Comparison of ENCODE assay signal across 8 cellular contexts in genomic region chr11:10455637-10456487, GRCh38. TPM values are rescaled to one million over a fixed set of nuclear protein-coding genes. Genes with fewer than 3 reads are reported as not detected.
A peak's percentile ranks its signal among the peaks of the same experiment; 100 is the strongest.
DNase-seq lines count a peak whose midpoint lies in the region; ATAC-seq and TF ChIP-seq lines count a peak whose summit lies in the region.

No MANE protein-coding gene starts in this region.

- H3K9ac ChIP-seq in neural progenitor cell (no peak overlapping the region), subcutaneous abdominal adipose tissue (ENCODE audit: low read length in 5 of 5) (peak overlapping the region in 2 of 5 donors; percentile 22 to 28)

- H2AFZ ChIP-seq in neural progenitor cell (replicated peaks), result peak overlapping the region; percentile 60

- DNase-seq in CD4-positive, alpha-beta memory T cell, result peak; percentile 70 to 91 (median 75)
- DNase-seq in NOMO-1 (lab: John Stamatoyannopoulos, UW; ENCODE audit: unreplicated experiment in 2 of 2) (peak; percentile 73 to 84), neural progenitor cell (ENCODE audit: low spot score) (peak; percentile 74)
- DNase-seq in activated CD8-positive, alpha-beta memory T cell treated with anti-CD3 and anti-CD28 coated beads, Interleukin-2, amount 50 U/mL, for 48 hours, result peak; percentile 83

- POLR2A ChIA-PET in CD4-positive, alpha-beta memory T cell (lab: Charles Lee; ENCODE audit: partially characterized antibody), result interaction anchor here (0.7 to 5.8 kb wide), 21 partner anchors 8 to 1921 kb away, joined by 3 to 43 read pairs (median 6); partner anchors contain the start of genes CTR9, EIF4G2, PARVA and RNF141

- peak; percentile 51 for ATAC-seq in GM19328 (IDR thresholded peaks at IDR 0.05; ENCODE audit: unreplicated experiment)
- peak; percentile 44 for ATAC-seq in HG03442 (IDR thresholded peaks at IDR 0.05; ENCODE audit: unreplicated experiment)

- peak overlapping the region; percentile 75 for H3K27ac ChIP-seq in CD4-positive, alpha-beta memory T cell (ENCODE audit: low read depth, low read length)
- H3K27ac ChIP-seq in esophagus (ENCODE audit: low read depth in 2 of 2, low read length in 1 of 2) (peak overlapping the region; percentile 46 to 77), neural progenitor cell (no peak overlapping the region), subcutaneous abdominal adipose tissue (ENCODE audit: low read depth, low read length) (no peak overlapping the region)

- peak overlapping the region; percentile 90 to 96 (median 93) for H3K4me3 Mint-ChIP-seq in CD4-positive, alpha-beta memory T cell
- peak overlapping the region; percentile 68 for H3K4me3 Mint-ChIP-seq in neural progenitor cell

- H3F3A ChIP-seq in neural progenitor cell (ENCODE audit: low read depth), result no peaks in the 10 kb centered on the region

- H3K4me2 ChIP-seq in neural progenitor cell, result peak overlapping the region; percentile 63

- peaks cover 84% of the 10 kb centered on the region for H3K4me1 ChIP-seq in CD4-positive, alpha-beta memory T cell (ENCODE audit: insufficient read depth, low read length)
- H3K4me1 ChIP-seq in esophagus (ENCODE audit: control insufficient read depth in 2 of 2, insufficient read depth in 2 of 2, low read length in 1 of 2), result peaks cover 0 to 13% of the 10 kb centered on the region in 2 donors
- peaks cover 18% of the 10 kb centered on the region for H3K4me1 ChIP-seq in neural progenitor cell
- peaks cover 3 to 43% (median 21%) of the 10 kb centered on the region in 5 donors for H3K4me1 ChIP-seq in subcutaneous abdominal adipose tissue (ENCODE audit: control insufficient read depth in 5 of 5, insufficient read depth in 5 of 5, low read length in 5 of 5)

- intact Hi-C loops in CD4-positive, alpha-beta memory T cell (cut with micrococcal nuclease), result loop anchor here (1.0 to 10.0 kb wide), 6 partner anchors 36 to 1386 kb away; partner anchors contain the start of genes ADM, EIF4G2 and USP47

- no peaks in the 10 kb centered on the region for H3K27me3 ChIP-seq in CD4-positive, alpha-beta memory T cell (ENCODE audit: insufficient read depth, low read length)
- no peaks in the 10 kb centered on the region for H3K27me3 ChIP-seq in esophagus (ENCODE audit: control insufficient read depth in 1 of 2, insufficient read depth in 2 of 2, low read length in 2 of 2)
- H3K27me3 ChIP-seq in neural progenitor cell, result peaks cover 32% of the 10 kb centered on the region
- H3K27me3 ChIP-seq in subcutaneous abdominal adipose tissue (ENCODE audit: control insufficient read depth in 5 of 5, insufficient read depth in 4 of 5, low read length in 5 of 5), result peaks cover 0 to 3% (median 0%) of the 10 kb centered on the region in 5 donors

- H3K9me3 ChIP-seq in CD4-positive, alpha-beta memory T cell (ENCODE audit: control insufficient read depth in 1 of 2, low read length in 2 of 2), result no peaks in the 10 kb centered on the region
- H3K9me3 ChIP-seq in esophagus (ENCODE audit: control insufficient read depth in 2 of 2, insufficient read depth in 1 of 2, low read depth in 1 of 2, low read length in 1 of 2) (no peaks in the 10 kb centered on the region), neural progenitor cell (ENCODE audit: low read depth) (no peaks in the 10 kb centered on the region), subcutaneous abdominal adipose tissue (ENCODE audit: control insufficient read depth in 5 of 5, low read length in 5 of 5) (no peaks in the 10 kb centered on the region)

- no peaks in the 10 kb centered on the region for H3K27me3 Mint-ChIP-seq in CD4-positive, alpha-beta memory T cell
- H3K27me3 Mint-ChIP-seq in neural progenitor cell (ENCODE audit: insufficient read depth, low read depth), result peaks cover 13% of the 10 kb centered on the region

- WGBS in esophagus, 2 donors, result 15 to 20% methylated on average over 18 of the region's 18 CpGs

- H3K4me1 Mint-ChIP-seq in CD4-positive, alpha-beta memory T cell, result peaks cover 59 to 97% (median 79%) of the 10 kb centered on the region in 4 donors
- H3K4me1 Mint-ChIP-seq in neural progenitor cell, result peaks cover 29% of the 10 kb centered on the region

- H3K79me2 ChIP-seq in neural progenitor cell (ENCODE audit: low read depth), result no peaks in the 10 kb centered on the region

- H3K9me3 Mint-ChIP-seq in CD4-positive, alpha-beta memory T cell, result no peaks in the 10 kb centered on the region
- H3K9me3 Mint-ChIP-seq in neural progenitor cell, result no peaks in the 10 kb centered on the region

- CTCF ChIA-PET in CD4-positive, alpha-beta memory T cell (lab: Charles Lee; ENCODE audit: partially characterized antibody), result interaction anchor here (0.8 to 7.1 kb wide), 12 partner anchors 10 to 198 kb away, joined by 3 to 52 read pairs (median 4); partner anchors contain the start of gene RNF141

- TF ChIP-seq CTCF in neural progenitor cell (IDR thresholded peaks at IDR 0.05), result no peak

- no peaks in the 10 kb centered on the region for H4K20me1 ChIP-seq in neural progenitor cell (ENCODE audit: low read depth)

- peak overlapping the region; percentile 94 to 97 (median 95) for H3K27ac Mint-ChIP-seq in CD4-positive, alpha-beta memory T cell
- H3K27ac Mint-ChIP-seq in neural progenitor cell, result no peak overlapping the region

- H3K36me3 Mint-ChIP-seq in CD4-positive, alpha-beta memory T cell, result peaks cover 0 to 17% of the 10 kb centered on the region in 2 donors
- no peaks in the 10 kb centered on the region for H3K36me3 Mint-ChIP-seq in neural progenitor cell

- no peaks in the 10 kb centered on the region for H3K36me3 ChIP-seq in CD4-positive, alpha-beta memory T cell (ENCODE audit: insufficient read depth, low read length)
- H3K36me3 ChIP-seq in esophagus (ENCODE audit: control insufficient read depth in 2 of 2, insufficient read depth in 2 of 2, low read length in 1 of 2) (no peaks in the 10 kb centered on the region), neural progenitor cell (no peaks in the 10 kb centered on the region), subcutaneous abdominal adipose tissue (ENCODE audit: control insufficient read depth in 5 of 5, insufficient read depth in 5 of 5, low read length in 5 of 5) (no peaks in the 10 kb centered on the region)

- peak overlapping the region; percentile 53 to 85 for H3K4me3 ChIP-seq in CD4-positive, alpha-beta memory T cell (ENCODE audit: low read length in 2 of 2)
- peak overlapping the region; percentile 30 to 33 for H3K4me3 ChIP-seq in esophagus (ENCODE audit: low read depth in 1 of 2, low read length in 2 of 2)
- H3K4me3 ChIP-seq in neural progenitor cell, result peak overlapping the region; percentile 13
- H3K4me3 ChIP-seq in subcutaneous abdominal adipose tissue (ENCODE audit: low read depth in 1 of 5, low read length in 5 of 5), result peak overlapping the region in 4 of 5 donors; percentile 40 to 60 (median 46)

RNA-seq across cellular contexts. Expression of gene AMPD3, which starts 0.8 kb away (rescaled TPM):
- 10 to 100 TPM; 42.1 to 43.4 TPM for total RNA-seq in CD4-positive, alpha-beta memory T cell
- polyA plus RNA-seq in CD4-positive, alpha-beta memory T cell, result 10 to 100 TPM; 10.9 to 18.2 TPM
- 10 to 100 TPM in 1 of 2 donors, 1 to 10 TPM in 1; 4.3 to 11.9 TPM for polyA plus RNA-seq in esophagus
- total RNA-seq in neural progenitor cell (ENCODE audit: low replicate concordance), result 2.9 and 3.0 TPM in 2 replicates

Comparison
In these comparisons a context has a peak if more than half of its experiments do, and no peak if none do; other contexts are left out.
1. H3K27ac ChIP-seq: peak in CD4-positive, alpha-beta memory T cell (single experiment) and esophagus (2 of 2); none in neural progenitor cell (single experiment) and subcutaneous abdominal adipose tissue (single experiment).
2. H3K4me3 ChIP-seq: peak in every context shown above with its lines; median percentile 69 in CD4-positive, alpha-beta memory T cell; 46 in subcutaneous abdominal adipose tissue; 32 in esophagus; 13 in neural progenitor cell.
3. RNA of gene AMPD3, which starts 0.8 kb away (total RNA-seq): 42.1 to 43.4 TPM in CD4-positive, alpha-beta memory T cell; 2.9 to 3.0 TPM in neural progenitor cell; every median in the first group is over 10 times any median in the second.
4. Peak in every context shown above with its lines, with median percentiles within 50 percentile points of each other: DNase-seq.